In the genomic region with DNA sequence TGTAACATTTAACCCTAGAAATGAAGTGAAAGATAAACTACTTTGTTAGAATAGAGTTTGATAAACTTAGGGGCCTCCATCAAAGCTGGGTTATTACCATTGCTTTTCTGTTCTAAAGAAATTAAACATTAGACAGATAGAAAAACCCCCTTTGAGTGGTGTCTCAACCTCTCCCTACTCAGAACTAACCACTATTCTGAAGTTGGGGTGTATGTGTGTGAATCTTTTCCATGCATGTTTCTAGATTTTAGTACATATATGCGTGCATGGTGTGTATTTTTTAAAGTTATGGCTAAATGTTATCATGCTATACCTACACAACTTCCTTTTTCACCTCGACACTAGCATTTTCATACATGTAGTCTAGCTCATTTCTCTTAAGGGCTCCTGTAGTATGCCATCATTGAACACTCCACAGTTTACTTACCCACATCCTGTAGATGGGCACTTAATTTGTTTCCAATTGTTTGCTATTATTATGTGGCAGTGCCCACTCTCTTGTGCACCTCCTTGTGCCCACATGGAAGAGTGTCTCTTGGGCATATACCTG, we compare ENCODE assay signal across 14 cellular contexts. TPM values are rescaled to one million over a fixed set of nuclear protein-coding genes. Genes with fewer than 3 reads are reported as not detected.
DNase-seq lines count a peak whose midpoint lies in the region; ATAC-seq and TF ChIP-seq lines count a peak whose summit lies in the region.
"Had no signal": no experiment of that assay in that cellular context is flagged by ENCODE, and none has a peak within 500 bp of the region (broad histone marks: within the 10 kb centered on the region; RNA-seq: fewer than 3 reads in every experiment).

No MANE protein-coding gene starts in this region.

- intact Hi-C loops in activated CD8-positive, alpha-beta T cell treated with anti-CD3 and anti-CD28 coated beads for 36 hours (cut with micrococcal nuclease), result no loop called here
- intact Hi-C loops in dorsolateral prefrontal cortex (cut with DNase I), result no loop called here

- H3K4me3 ChIP-seq in dorsolateral prefrontal cortex, result no peak overlapping the region

- CTCF ChIA-PET in activated CD8-positive, alpha-beta T cell treated with anti-CD3 and anti-CD28 coated beads for 36 hours (lab: Charles Lee), result no interaction called here
- CTCF ChIA-PET in activated CD8-positive, alpha-beta T cell treated with anti-CD3 and anti-CD28 coated beads, Interleukin-2, amount 10 ng/mL, durations not matched to agents 7 days and 5 days (lab: Charles Lee), result interaction anchor here (1.5 kb wide), 1 partner anchor 12 kb away, joined by 3 read pairs; no protein-coding TSS in a partner anchor

- no peak for DNase-seq in activated CD8-positive, alpha-beta T cell treated with anti-CD3 and anti-CD28 coated beads for 36 hours
- DNase-seq in activated CD8-positive, alpha-beta T cell treated with anti-CD3 and anti-CD28 coated beads, Interleukin-2, amount 10 ng/mL, durations not matched to agents 7 days and 5 days, result no peak
- DNase-seq in activated naive CD4-positive, alpha-beta T cell treated with anti-CD3 and anti-CD28 coated beads, Interleukin-2, amount 50 U/mL, for 72 hours (ENCODE audit: low spot score in 2 of 2), result no peak
- no peak for DNase-seq in activated naive CD4-positive, alpha-beta T cell treated with anti-CD3 and anti-CD28 coated beads, Interleukin-2, amount 50 U/mL, for 16 hours
- DNase-seq in activated naive CD8-positive, alpha-beta T cell treated with anti-CD3 and anti-CD28 coated beads, Interleukin-2, amount 50 U/mL, for 24 hours, result no peak
- DNase-seq in stimulated activated naive CD8-positive, alpha-beta T cell treated with anti-CD3 and anti-CD28 coated beads, Interleukin-15, amount 100 ng/mL, for 72 hours, result no peak
- no peak for DNase-seq in dorsolateral prefrontal cortex
- no peak for DNase-seq in stimulated activated CD4-positive, alpha-beta T cell treated with anti-CD3 and anti-CD28 coated beads, Interleukin-1b, Interleukin-23, amount 100 ng/mL, for 48 hours
- DNase-seq: C1 segment of cervical spinal cord; CD4-positive, alpha-beta T cell; DMS79; GOT3; H9 had no signal

- ATAC-seq in activated CD8-positive, alpha-beta T cell treated with anti-CD3 and anti-CD28 coated beads for 36 hours, result peak; percentile 60
- ATAC-seq in activated CD8-positive, alpha-beta T cell treated with anti-CD3 and anti-CD28 coated beads, Interleukin-2, amount 10 ng/mL, durations not matched to agents 7 days and 5 days, result no peak
- peak; percentile 45 to 83 for ATAC-seq in activated naive CD4-positive, alpha-beta T cell treated with anti-CD3 and anti-CD28 coated beads, Interleukin-2, amount 50 U/mL, for 72 hours
- peak; percentile 65 for ATAC-seq in activated naive CD8-positive, alpha-beta T cell treated with anti-CD3 and anti-CD28 coated beads, Interleukin-2, amount 50 U/mL, for 24 hours
- ATAC-seq in stimulated activated naive CD8-positive, alpha-beta T cell treated with anti-CD3 and anti-CD28 coated beads, Interleukin-15, amount 100 ng/mL, for 72 hours, result peak; percentile 74

- peak overlapping the region; percentile 34 for H3K27ac Mint-ChIP-seq in activated CD8-positive, alpha-beta T cell treated with anti-CD3 and anti-CD28 coated beads for 36 hours
- H3K27ac Mint-ChIP-seq in activated CD8-positive, alpha-beta T cell treated with anti-CD3 and anti-CD28 coated beads, Interleukin-2, amount 10 ng/mL, durations not matched to agents 7 days and 5 days, result no peak overlapping the region
- no peak overlapping the region for H3K27ac Mint-ChIP-seq in activated naive CD4-positive, alpha-beta T cell treated with anti-CD3 and anti-CD28 coated beads, Interleukin-2, amount 50 U/mL, for 72 hours
- peak overlapping the region; percentile 27 for H3K27ac Mint-ChIP-seq in activated naive CD8-positive, alpha-beta T cell treated with anti-CD3 and anti-CD28 coated beads, Interleukin-2, amount 50 U/mL, for 24 hours
- no peak overlapping the region for H3K27ac Mint-ChIP-seq in stimulated activated naive CD8-positive, alpha-beta T cell treated with anti-CD3 and anti-CD28 coated beads, Interleukin-15, amount 100 ng/mL, for 72 hours
- H3K27ac Mint-ChIP-seq: B cell; CD4-positive, alpha-beta T cell; H9 had no signal

- peaks cover 20% of the 10 kb centered on the region for H3K36me3 Mint-ChIP-seq in activated CD8-positive, alpha-beta T cell treated with anti-CD3 and anti-CD28 coated beads for 36 hours (ENCODE audit: low read depth)
- peaks cover 13% of the 10 kb centered on the region for H3K36me3 Mint-ChIP-seq in activated CD8-positive, alpha-beta T cell treated with anti-CD3 and anti-CD28 coated beads, Interleukin-2, amount 10 ng/mL, durations not matched to agents 7 days and 5 days (ENCODE audit: low read depth)
- peaks cover 7 to 16% of the 10 kb centered on the region in 2 donors for H3K36me3 Mint-ChIP-seq in activated naive CD4-positive, alpha-beta T cell treated with anti-CD3 and anti-CD28 coated beads, Interleukin-2, amount 50 U/mL, for 72 hours
- H3K36me3 Mint-ChIP-seq in activated naive CD8-positive, alpha-beta T cell treated with anti-CD3 and anti-CD28 coated beads, Interleukin-2, amount 50 U/mL, for 24 hours (ENCODE audit: low read depth), result peaks cover 15% of the 10 kb centered on the region

- H3K27me3 ChIP-seq in dorsolateral prefrontal cortex, result peaks cover 0 to 31% (median 0%) of the 10 kb centered on the region in 45 donors

- no peak for TF ChIP-seq CTCF in activated CD8-positive, alpha-beta T cell treated with anti-CD3 and anti-CD28 coated beads for 36 hours (IDR thresholded peaks at IDR 0.05)
- TF ChIP-seq CTCF in dorsolateral prefrontal cortex (IDR thresholded peaks at IDR 0.05 in 54 of 56, conservative IDR thresholded peaks at IDR 0.05 in 2 of 56; ENCODE audit: low read depth in 1 of 56, partially characterized antibody in 56 of 56), result no peak

- no peaks in the 10 kb centered on the region for H3K9me3 Mint-ChIP-seq in activated CD8-positive, alpha-beta T cell treated with anti-CD3 and anti-CD28 coated beads for 36 hours
- H3K9me3 Mint-ChIP-seq in activated CD8-positive, alpha-beta T cell treated with anti-CD3 and anti-CD28 coated beads, Interleukin-2, amount 10 ng/mL, durations not matched to agents 7 days and 5 days (ENCODE audit: insufficient read depth), result no peaks in the 10 kb centered on the region
- no peaks in the 10 kb centered on the region for H3K9me3 Mint-ChIP-seq in activated naive CD4-positive, alpha-beta T cell treated with anti-CD3 and anti-CD28 coated beads, Interleukin-2, amount 50 U/mL, for 72 hours
- no peaks in the 10 kb centered on the region for H3K9me3 Mint-ChIP-seq in activated naive CD8-positive, alpha-beta T cell treated with anti-CD3 and anti-CD28 coated beads, Interleukin-2, amount 50 U/mL, for 24 hours
- H3K9me3 Mint-ChIP-seq in stimulated activated naive CD8-positive, alpha-beta T cell treated with anti-CD3 and anti-CD28 coated beads, Interleukin-15, amount 100 ng/mL, for 72 hours, result no peaks in the 10 kb centered on the region
- H3K9me3 Mint-ChIP-seq: CD4-positive, alpha-beta T cell had no signal

- POLR2A ChIA-PET in activated CD8-positive, alpha-beta T cell treated with anti-CD3 and anti-CD28 coated beads for 36 hours (lab: Charles Lee), result no interaction called here
- POLR2A ChIA-PET in activated CD8-positive, alpha-beta T cell treated with anti-CD3 and anti-CD28 coated beads, Interleukin-2, amount 10 ng/mL, durations not matched to agents 7 days and 5 days (lab: Charles Lee), result no interaction called here

- H3K4me1 Mint-ChIP-seq in activated CD8-positive, alpha-beta T cell treated with anti-CD3 and anti-CD28 coated beads for 36 hours (ENCODE audit: low read depth), result peaks cover 15% of the 10 kb centered on the region
- H3K4me1 Mint-ChIP-seq in activated CD8-positive, alpha-beta T cell treated with anti-CD3 and anti-CD28 coated beads, Interleukin-2, amount 10 ng/mL, durations not matched to agents 7 days and 5 days (ENCODE audit: low read depth), result peaks cover 8% of the 10 kb centered on the region
- peaks cover 17% of the 10 kb centered on the region for H3K4me1 Mint-ChIP-seq in activated naive CD8-positive, alpha-beta T cell treated with anti-CD3 and anti-CD28 coated beads, Interleukin-2, amount 50 U/mL, for 24 hours
- no peaks in the 10 kb centered on the region for H3K4me1 Mint-ChIP-seq in stimulated activated naive CD8-positive, alpha-beta T cell treated with anti-CD3 and anti-CD28 coated beads, Interleukin-15, amount 100 ng/mL, for 72 hours
- H3K4me1 Mint-ChIP-seq: B cell, H9 had no signal

- H3K4me3 Mint-ChIP-seq in activated CD8-positive, alpha-beta T cell treated with anti-CD3 and anti-CD28 coated beads for 36 hours, result no peak overlapping the region
- no peak overlapping the region for H3K4me3 Mint-ChIP-seq in activated CD8-positive, alpha-beta T cell treated with anti-CD3 and anti-CD28 coated beads, Interleukin-2, amount 10 ng/mL, durations not matched to agents 7 days and 5 days
- peak overlapping the region; percentile 14 for H3K4me3 Mint-ChIP-seq in activated naive CD8-positive, alpha-beta T cell treated with anti-CD3 and anti-CD28 coated beads, Interleukin-2, amount 50 U/mL, for 24 hours
- H3K4me3 Mint-ChIP-seq in stimulated activated naive CD8-positive, alpha-beta T cell treated with anti-CD3 and anti-CD28 coated beads, Interleukin-15, amount 100 ng/mL, for 72 hours, result no peak overlapping the region
- H3K4me3 Mint-ChIP-seq: B cell; CD4-positive, alpha-beta T cell; H9 had no signal

- H3K27ac ChIP-seq in dorsolateral prefrontal cortex, result no peak overlapping the region

- no peaks in the 10 kb centered on the region for H3K27me3 Mint-ChIP-seq in activated CD8-positive, alpha-beta T cell treated with anti-CD3 and anti-CD28 coated beads for 36 hours
- no peaks in the 10 kb centered on the region for H3K27me3 Mint-ChIP-seq in activated CD8-positive, alpha-beta T cell treated with anti-CD3 and anti-CD28 coated beads, Interleukin-2, amount 10 ng/mL, durations not matched to agents 7 days and 5 days (ENCODE audit: low read depth)
- no peaks in the 10 kb centered on the region for H3K27me3 Mint-ChIP-seq in activated naive CD8-positive, alpha-beta T cell treated with anti-CD3 and anti-CD28 coated beads, Interleukin-2, amount 50 U/mL, for 24 hours
- no peaks in the 10 kb centered on the region for H3K27me3 Mint-ChIP-seq in stimulated activated naive CD8-positive, alpha-beta T cell treated with anti-CD3 and anti-CD28 coated beads, Interleukin-15, amount 100 ng/mL, for 72 hours
- H3K27me3 Mint-ChIP-seq: B cell; CD4-positive, alpha-beta T cell had no signal

RNA-seq across cellular contexts. Expression of gene GEMIN8, which starts 25.7 kb away (rescaled TPM):
- total RNA-seq in activated CD8-positive, alpha-beta T cell treated with anti-CD3 and anti-CD28 coated beads for 36 hours, result 10 to 100 TPM; 14.7 to 15.5 TPM
- total RNA-seq in activated CD8-positive, alpha-beta T cell treated with anti-CD3 and anti-CD28 coated beads, Interleukin-2, amount 10 ng/mL, durations not matched to agents 7 days and 5 days, result 10 to 100 TPM; 16.9 to 19.0 TPM
- 10 to 100 TPM in 1 of 2 donors, 1 to 10 TPM in 1; 5.5 to 14.7 TPM for total RNA-seq in activated naive CD4-positive, alpha-beta T cell treated with anti-CD3 and anti-CD28 coated beads, Interleukin-2, amount 50 U/mL, for 72 hours
- total RNA-seq in dorsolateral prefrontal cortex, result 10 to 100 TPM in 119 of 120 experiments, 1 to 10 TPM in 1; 9.8 to 42.5 (median 21.9) TPM

Comparison
In these comparisons a context has a peak if more than half of its experiments do, and no peak if none do; other contexts are left out.
1. H3K27ac Mint-ChIP-seq: peak in activated CD8-positive, alpha-beta T cell treated with anti-CD3 and anti-CD28 coated beads for 36 hours (single experiment) and activated naive CD8-positive, alpha-beta T cell treated with anti-CD3 and anti-CD28 coated beads, Interleukin-2, amount 50 U/mL, for 24 hours (single experiment); none in activated CD8-positive, alpha-beta T cell treated with anti-CD3 and anti-CD28 coated beads, Interleukin-2, amount 10 ng/mL, durations not matched to agents 7 days and 5 days (single experiment), activated naive CD4-positive, alpha-beta T cell treated with anti-CD3 and anti-CD28 coated beads, Interleukin-2, amount 50 U/mL, for 72 hours (0 of 2) and stimulated activated naive CD8-positive, alpha-beta T cell treated with anti-CD3 and anti-CD28 coated beads, Interleukin-15, amount 100 ng/mL, for 72 hours (0 of 2).